Comparison of ENCODE assay signal across 18 cellular contexts in genomic region chr10:88063861-88064521, GRCh38.
DNase-seq lines count a peak whose midpoint lies in the region; FAIRE-seq and TF ChIP-seq lines count a peak whose summit lies in the region.
"Had no signal": no experiment of that assay in that cellular context is flagged by ENCODE, and none has a peak within 500 bp of the region (broad histone marks: within the 10 kb centered on the region; RNA-seq: fewer than 3 reads in every experiment).

No MANE protein-coding gene starts in this region.

- H3K36me3 Mint-ChIP-seq in MCF 10A (ENCODE audit: insufficient read depth, unreplicated experiment), result no peaks in the 10 kb centered on the region

- no peaks in the 10 kb centered on the region for H3K9me3 Mint-ChIP-seq in MCF 10A (ENCODE audit: unreplicated experiment)

- no TSS peak for BruUV-seq in MCF 10A (replicated peaks; lab: Mats Ljungman, UMichigan)

- H3K4me3 Mint-ChIP-seq in MCF 10A (ENCODE audit: unreplicated experiment), result no peak overlapping the region
- H3K4me3 Mint-ChIP-seq: activated CD8-positive, alpha-beta T cell treated with anti-CD3 and anti-CD28 coated beads for 36 hours; memory B cell had no signal

- H3K4me1 Mint-ChIP-seq in MCF 10A (ENCODE audit: insufficient read depth, unreplicated experiment), result peaks cover 17% of the 10 kb centered on the region

- H3K27ac Mint-ChIP-seq in MCF 10A (ENCODE audit: low read depth, unreplicated experiment), result no peak overlapping the region
- H3K27ac Mint-ChIP-seq: activated CD8-positive, alpha-beta T cell treated with anti-CD3 and anti-CD28 coated beads for 36 hours; memory B cell had no signal

- H3K27me3 ChIP-seq in breast epithelium (no peaks in the 10 kb centered on the region), ascending aorta (no peaks in the 10 kb centered on the region), muscle layer of duodenum (ENCODE audit: low read depth, low read length) (no peaks in the 10 kb centered on the region), vagina (no peaks in the 10 kb centered on the region)
- H3K27me3 ChIP-seq: body of pancreas, pancreas, testis had no signal

- TF ChIP-seq POLR2A in breast epithelium (IDR thresholded peaks at IDR 0.05) (no peak), vagina (IDR thresholded peaks at IDR 0.05) (no peak)

- FAIRE-seq in urothelium cell line (lab: Jason Lieb, UNC), result no peak
- FAIRE-seq: A549, G401.6, pancreas had no signal

- POLR2A ChIA-PET in MCF 10A (lab: Yijun Ruan, JAX), result interaction anchor here (0.6 to 1.2 kb wide), 5 partner anchors 9 to 26 kb away, joined by 3 to 6 read pairs (median 3); no protein-coding TSS in a partner anchor

- no peaks in the 10 kb centered on the region for H3K9me3 ChIP-seq in breast epithelium
- no peaks in the 10 kb centered on the region for H3K9me3 ChIP-seq in ascending aorta
- no peaks in the 10 kb centered on the region for H3K9me3 ChIP-seq in muscle layer of duodenum (ENCODE audit: control insufficient read depth in 1 of 2, low read length in 2 of 2)
- no peaks in the 10 kb centered on the region for H3K9me3 ChIP-seq in vagina
- H3K9me3 ChIP-seq: A549, body of pancreas, pancreas, testis had no signal

- H3K4me3 ChIP-seq in breast epithelium (no peak overlapping the region), ascending aorta (no peak overlapping the region), muscle layer of duodenum (ENCODE audit: low read depth in 1 of 2, low read length in 2 of 2) (no peak overlapping the region), vagina (no peak overlapping the region)
- H3K4me3 ChIP-seq: A549, body of pancreas, pancreas, testis had no signal

- H3K4me1 ChIP-seq in breast epithelium (peaks cover 0 to 4% of the 10 kb centered on the region in 2 donors), ascending aorta (peaks cover 14 to 31% of the 10 kb centered on the region in 2 donors), muscle layer of duodenum (ENCODE audit: control insufficient read depth in 1 of 2, insufficient read depth in 2 of 2, low read length in 2 of 2) (peaks cover 9 to 25% of the 10 kb centered on the region in 2 donors), vagina (peaks cover 31% of the 10 kb centered on the region)

- intact Hi-C loops in breast epithelium (cut with DNase I; ENCODE audit: low total_unique reads), result no loop called here
- intact Hi-C loops in MCF 10A (cut with micrococcal nuclease), result no loop called here
- intact Hi-C loops in ascending aorta (cut with DNase I), result loop anchor here (5.0 kb wide), 1 partner anchor 202 kb away; the partner anchor contains the start of genes KLLN and PTEN
- intact Hi-C loops in vagina (cut with DNase I), result no loop called here

- H3K27ac ChIP-seq in breast epithelium (peak overlapping the region; percentile 64 to 79), ascending aorta (peak overlapping the region; percentile 89 to 92), muscle layer of duodenum (ENCODE audit: low read length) (peak overlapping the region; percentile 69), vagina (peak overlapping the region; percentile 33)

- DNase-seq in breast epithelium (ENCODE audit: low spot score in 2 of 2) (no peak), MCF 10A (ENCODE audit: unreplicated experiment) (no peak), ascending aorta (ENCODE audit: low spot score in 2 of 2) (no peak), vagina (ENCODE audit: extremely low spot score in 2 of 2) (no peak), dermis blood vessel endothelial cell (no peak), urothelium cell line (ENCODE audit: low spot score) (no peak)
- DNase-seq in stimulated activated CD4-positive, alpha-beta T cell treated with anti-CD3 and anti-CD28 coated beads, Interleukin-4, amount 100 ng/mL, for 24 hours, result no peak
- DNase-seq: activated effector memory CD4-positive, alpha-beta T cell treated with Interleukin-2 at 50 U/mL for 16 hours; COR-L47; NCI-H2171 treated with DMSO at 0.1 percent for 48 hours had no signal

- CTCF ChIA-PET in MCF 10A (lab: Yijun Ruan, JAX), result interaction anchor here (0.6 to 0.9 kb wide), 3 partner anchors 13 to 74 kb away, joined by 3 read pairs; no protein-coding TSS in a partner anchor

- TF ChIP-seq CTCF in breast epithelium (IDR thresholded peaks at IDR 0.05), result no peak
- TF ChIP-seq CTCF in MCF 10A (IDR thresholded peaks at IDR 0.05; ENCODE audit: unreplicated experiment), result no peak
- TF ChIP-seq CTCF in ascending aorta (IDR thresholded peaks at IDR 0.05), result no peak
- TF ChIP-seq CTCF in vagina (IDR thresholded peaks at IDR 0.05), result no peak

- no peaks in the 10 kb centered on the region for H3K27me3 Mint-ChIP-seq in MCF 10A (ENCODE audit: insufficient read depth, unreplicated experiment)
- H3K27me3 Mint-ChIP-seq: activated CD8-positive, alpha-beta T cell treated with anti-CD3 and anti-CD28 coated beads for 36 hours; memory B cell had no signal

- H3K36me3 ChIP-seq in breast epithelium (no peaks in the 10 kb centered on the region), ascending aorta (no peaks in the 10 kb centered on the region), muscle layer of duodenum (ENCODE audit: control insufficient read depth in 1 of 2, insufficient read depth in 2 of 2, low read length in 2 of 2) (no peaks in the 10 kb centered on the region), vagina (no peaks in the 10 kb centered on the region)
- H3K36me3 ChIP-seq: pancreas had no signal

Comparison
In these comparisons a context has a peak if more than half of its experiments do, and no peak if none do; other contexts are left out.
1. H3K27ac ChIP-seq: peak in every context shown above with its lines; median percentile 90 in ascending aorta; 72 in breast epithelium; 69 in muscle layer of duodenum; 33 in vagina.